Comparison of ENCODE assay signal across 8 cellular contexts in the genomic region with DNA sequence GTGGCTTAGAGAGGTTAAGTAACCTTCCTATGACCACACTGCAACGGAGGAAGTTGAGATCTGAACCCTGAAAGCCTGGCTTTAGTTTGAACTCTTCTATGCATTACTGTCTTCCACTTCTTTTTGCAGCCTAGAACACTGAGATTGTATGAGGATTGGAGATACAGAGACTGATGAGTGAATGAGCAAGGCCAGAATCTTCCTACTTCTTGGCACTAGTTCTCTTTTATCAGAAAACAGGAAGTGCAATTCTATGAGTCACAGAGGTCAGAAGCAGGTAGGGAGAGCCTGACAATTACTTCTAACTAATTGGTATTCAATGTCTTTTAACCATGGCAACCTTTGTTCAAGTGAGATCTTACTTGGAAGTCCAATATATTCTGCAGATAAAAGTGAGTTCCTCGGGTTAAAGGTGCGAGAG.
A peak's percentile ranks its signal among the peaks of the same experiment; 100 is the strongest.
DNase-seq lines count a peak whose midpoint lies in the region; ATAC-seq and TF ChIP-seq lines count a peak whose summit lies in the region.

No MANE protein-coding gene starts in this region.

- H3K4me2 ChIP-seq in smooth muscle cell = no peak overlapping the region

- no peaks in the 10 kb centered on the region for H4K20me1 ChIP-seq in smooth muscle cell (ENCODE audit: low read depth)

- no peaks in the 10 kb centered on the region for H3F3A ChIP-seq in smooth muscle cell (ENCODE audit: low read depth)

- H2AFZ ChIP-seq in smooth muscle cell (ENCODE audit: low read depth) = no peak overlapping the region

- peaks cover 4 to 9% of the 10 kb centered on the region in 2 donors for H3K4me1 ChIP-seq in esophagus (ENCODE audit: control insufficient read depth in 2 of 2, insufficient read depth in 2 of 2, low read length in 1 of 2)
- H3K4me1 ChIP-seq in smooth muscle cell (ENCODE audit: low read depth) = no peaks in the 10 kb centered on the region

- TF ChIP-seq CTCF in smooth muscle cell (IDR thresholded peaks at IDR 0.05; ENCODE audit: borderline replicate concordance, insufficient read depth, poor library complexity, severe bottlenecking) = no peak

- H3K36me3 ChIP-seq in esophagus (ENCODE audit: control insufficient read depth in 2 of 2, insufficient read depth in 2 of 2, low read length in 1 of 2) (no peaks in the 10 kb centered on the region), smooth muscle cell (ENCODE audit: low read depth) (no peaks in the 10 kb centered on the region)

- H3K9me3 ChIP-seq in esophagus (ENCODE audit: control insufficient read depth in 2 of 2, insufficient read depth in 1 of 2, low read depth in 1 of 2, low read length in 1 of 2) = no peaks in the 10 kb centered on the region
- H3K9me3 ChIP-seq in smooth muscle cell (replicated peaks; ENCODE audit: low read depth) = peaks cover 2% of the 10 kb centered on the region

- DNase-seq in COLO829 (ENCODE audit: low spot score) = peak; percentile 27
- DNase-seq in MV-4-11 (lab: John Stamatoyannopoulos, UW) = peak; percentile 95
- DNase-seq in Right ventricle myocardium inferior (ENCODE audit: missing footprints) = no peak
- no peak for DNase-seq in globus pallidus (ENCODE audit: low spot score)
- DNase-seq in smooth muscle cell (lab: John Stamatoyannopoulos, UW; ENCODE audit: unreplicated experiment) = no peak

- H3K79me2 ChIP-seq in smooth muscle cell (ENCODE audit: low read depth) = no peaks in the 10 kb centered on the region

- peak overlapping the region; percentile 77 to 78 for H3K27ac ChIP-seq in esophagus (ENCODE audit: low read depth in 2 of 2, low read length in 1 of 2)
- no peak overlapping the region for H3K27ac ChIP-seq in smooth muscle cell (ENCODE audit: low read depth)

- H3K9ac ChIP-seq in smooth muscle cell (ENCODE audit: low read depth) = no peak overlapping the region

- no peaks in the 10 kb centered on the region for H3K27me3 ChIP-seq in esophagus (ENCODE audit: control insufficient read depth in 1 of 2, insufficient read depth in 2 of 2, low read length in 2 of 2)
- H3K27me3 ChIP-seq in smooth muscle cell (ENCODE audit: low read depth) = no peaks in the 10 kb centered on the region

- 46% methylated on average over 3 of the region's 3 CpGs for WGBS in esophagus, 2 donors
- WGBS in smooth muscle cell (ENCODE audit: low lambda C conversion rate) = 76% methylated on average over 3 of the region's 3 CpGs

- ATAC-seq in GM21423 (IDR thresholded peaks at IDR 0.05; ENCODE audit: unreplicated experiment) (peak; percentile 63), Right ventricle myocardium inferior (no peak), HG03039 (IDR thresholded peaks at IDR 0.05; ENCODE audit: unreplicated experiment) (no peak)

- intact Hi-C loops in Right ventricle myocardium inferior (cut with DNase I) = no loop called here

- no peak overlapping the region for H3K4me3 ChIP-seq in esophagus (ENCODE audit: low read depth in 1 of 2, low read length in 2 of 2)
- no peak overlapping the region for H3K4me3 ChIP-seq in smooth muscle cell

Comparison
In these comparisons a context has a peak if more than half of its experiments do, and no peak if none do; other contexts are left out.
1. DNase-seq: peak in COLO829 (single experiment) and MV-4-11 (single experiment); none in Right ventricle myocardium inferior (single experiment), globus pallidus (single experiment) and smooth muscle cell (single experiment).